Comparison of ENCODE assay signal across 1 cellular context in the genomic region with DNA sequence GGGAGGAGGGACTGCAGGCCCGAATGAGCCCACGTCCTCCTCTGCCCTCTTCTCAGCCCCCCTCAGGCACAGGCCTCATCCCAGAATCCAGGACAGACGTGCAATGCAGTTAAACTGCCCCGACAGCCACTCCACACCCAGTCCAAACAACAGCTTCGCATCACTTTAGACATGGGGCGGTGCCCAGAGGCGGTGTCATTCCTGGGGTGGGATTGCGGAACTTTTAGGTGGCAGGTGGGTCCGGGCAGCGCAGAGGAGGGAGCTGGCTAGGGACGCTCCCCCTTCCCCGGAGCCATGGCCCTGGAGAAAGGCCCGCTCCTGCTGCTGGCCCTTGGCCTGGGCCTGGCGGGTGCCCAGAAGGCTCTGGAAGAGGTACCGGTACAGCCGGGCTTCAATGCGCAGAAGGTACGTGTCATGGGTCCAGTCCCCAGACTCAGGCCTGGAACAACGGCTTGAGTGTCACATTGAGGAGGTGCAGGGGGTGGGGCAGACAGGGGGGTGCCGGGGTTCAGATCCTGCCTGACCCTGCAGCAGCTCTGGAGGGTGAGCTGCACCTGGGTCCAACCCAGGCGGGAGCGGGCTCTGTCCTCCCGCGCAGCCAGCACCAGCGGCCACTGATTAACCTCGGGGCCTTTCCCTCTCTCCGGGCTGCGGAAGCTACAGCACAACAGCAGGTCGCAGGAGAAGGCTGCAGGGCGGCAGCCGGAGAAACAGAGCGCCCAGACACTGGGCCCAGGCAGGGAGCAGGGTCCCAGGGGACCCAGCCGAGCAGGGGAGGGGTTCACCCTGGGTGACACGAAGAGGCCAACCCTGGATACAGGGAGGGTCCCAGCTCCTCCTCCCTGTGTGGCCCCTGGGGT.
TF ChIP-seq lines count a peak whose summit lies in the region.

No MANE protein-coding gene starts in this region.

TF ChIP-seq in GM23338, 12 proteins besides CTCF, POLR2A, EP300 and RAD21:
- TF ChIP-seq, protein P1, sequence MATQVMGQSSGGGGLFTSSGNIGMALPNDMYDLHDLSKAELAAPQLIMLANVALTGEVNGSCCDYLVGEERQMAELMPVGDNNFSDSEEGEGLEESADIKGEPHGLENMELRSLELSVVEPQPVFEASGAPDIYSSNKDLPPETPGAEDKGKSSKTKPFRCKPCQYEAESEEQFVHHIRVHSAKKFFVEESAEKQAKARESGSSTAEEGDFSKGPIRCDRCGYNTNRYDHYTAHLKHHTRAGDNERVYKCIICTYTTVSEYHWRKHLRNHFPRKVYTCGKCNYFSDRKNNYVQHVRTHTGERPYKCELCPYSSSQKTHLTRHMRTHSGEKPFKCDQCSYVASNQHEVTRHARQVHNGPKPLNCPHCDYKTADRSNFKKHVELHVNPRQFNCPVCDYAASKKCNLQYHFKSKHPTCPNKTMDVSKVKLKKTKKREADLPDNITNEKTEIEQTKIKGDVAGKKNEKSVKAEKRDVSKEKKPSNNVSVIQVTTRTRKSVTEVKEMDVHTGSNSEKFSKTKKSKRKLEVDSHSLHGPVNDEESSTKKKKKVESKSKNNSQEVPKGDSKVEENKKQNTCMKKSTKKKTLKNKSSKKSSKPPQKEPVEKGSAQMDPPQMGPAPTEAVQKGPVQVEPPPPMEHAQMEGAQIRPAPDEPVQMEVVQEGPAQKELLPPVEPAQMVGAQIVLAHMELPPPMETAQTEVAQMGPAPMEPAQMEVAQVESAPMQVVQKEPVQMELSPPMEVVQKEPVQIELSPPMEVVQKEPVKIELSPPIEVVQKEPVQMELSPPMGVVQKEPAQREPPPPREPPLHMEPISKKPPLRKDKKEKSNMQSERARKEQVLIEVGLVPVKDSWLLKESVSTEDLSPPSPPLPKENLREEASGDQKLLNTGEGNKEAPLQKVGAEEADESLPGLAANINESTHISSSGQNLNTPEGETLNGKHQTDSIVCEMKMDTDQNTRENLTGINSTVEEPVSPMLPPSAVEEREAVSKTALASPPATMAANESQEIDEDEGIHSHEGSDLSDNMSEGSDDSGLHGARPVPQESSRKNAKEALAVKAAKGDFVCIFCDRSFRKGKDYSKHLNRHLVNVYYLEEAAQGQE (IDR thresholded peaks at IDR 0.05; ENCODE audit: unreplicated experiment): no peak
- no peak for TF ChIP-seq ZNF114 (CRISPR knock-in tag; IDR thresholded peaks at IDR 0.05)
- TF ChIP-seq POLR2AphosphoS5 (IDR thresholded peaks at IDR 0.05; ENCODE audit: low read depth): no peak
- no peak for TF ChIP-seq NANOG (IDR thresholded peaks at IDR 0.05; ENCODE audit: borderline replicate concordance)
- TF ChIP-seq, protein P2, sequence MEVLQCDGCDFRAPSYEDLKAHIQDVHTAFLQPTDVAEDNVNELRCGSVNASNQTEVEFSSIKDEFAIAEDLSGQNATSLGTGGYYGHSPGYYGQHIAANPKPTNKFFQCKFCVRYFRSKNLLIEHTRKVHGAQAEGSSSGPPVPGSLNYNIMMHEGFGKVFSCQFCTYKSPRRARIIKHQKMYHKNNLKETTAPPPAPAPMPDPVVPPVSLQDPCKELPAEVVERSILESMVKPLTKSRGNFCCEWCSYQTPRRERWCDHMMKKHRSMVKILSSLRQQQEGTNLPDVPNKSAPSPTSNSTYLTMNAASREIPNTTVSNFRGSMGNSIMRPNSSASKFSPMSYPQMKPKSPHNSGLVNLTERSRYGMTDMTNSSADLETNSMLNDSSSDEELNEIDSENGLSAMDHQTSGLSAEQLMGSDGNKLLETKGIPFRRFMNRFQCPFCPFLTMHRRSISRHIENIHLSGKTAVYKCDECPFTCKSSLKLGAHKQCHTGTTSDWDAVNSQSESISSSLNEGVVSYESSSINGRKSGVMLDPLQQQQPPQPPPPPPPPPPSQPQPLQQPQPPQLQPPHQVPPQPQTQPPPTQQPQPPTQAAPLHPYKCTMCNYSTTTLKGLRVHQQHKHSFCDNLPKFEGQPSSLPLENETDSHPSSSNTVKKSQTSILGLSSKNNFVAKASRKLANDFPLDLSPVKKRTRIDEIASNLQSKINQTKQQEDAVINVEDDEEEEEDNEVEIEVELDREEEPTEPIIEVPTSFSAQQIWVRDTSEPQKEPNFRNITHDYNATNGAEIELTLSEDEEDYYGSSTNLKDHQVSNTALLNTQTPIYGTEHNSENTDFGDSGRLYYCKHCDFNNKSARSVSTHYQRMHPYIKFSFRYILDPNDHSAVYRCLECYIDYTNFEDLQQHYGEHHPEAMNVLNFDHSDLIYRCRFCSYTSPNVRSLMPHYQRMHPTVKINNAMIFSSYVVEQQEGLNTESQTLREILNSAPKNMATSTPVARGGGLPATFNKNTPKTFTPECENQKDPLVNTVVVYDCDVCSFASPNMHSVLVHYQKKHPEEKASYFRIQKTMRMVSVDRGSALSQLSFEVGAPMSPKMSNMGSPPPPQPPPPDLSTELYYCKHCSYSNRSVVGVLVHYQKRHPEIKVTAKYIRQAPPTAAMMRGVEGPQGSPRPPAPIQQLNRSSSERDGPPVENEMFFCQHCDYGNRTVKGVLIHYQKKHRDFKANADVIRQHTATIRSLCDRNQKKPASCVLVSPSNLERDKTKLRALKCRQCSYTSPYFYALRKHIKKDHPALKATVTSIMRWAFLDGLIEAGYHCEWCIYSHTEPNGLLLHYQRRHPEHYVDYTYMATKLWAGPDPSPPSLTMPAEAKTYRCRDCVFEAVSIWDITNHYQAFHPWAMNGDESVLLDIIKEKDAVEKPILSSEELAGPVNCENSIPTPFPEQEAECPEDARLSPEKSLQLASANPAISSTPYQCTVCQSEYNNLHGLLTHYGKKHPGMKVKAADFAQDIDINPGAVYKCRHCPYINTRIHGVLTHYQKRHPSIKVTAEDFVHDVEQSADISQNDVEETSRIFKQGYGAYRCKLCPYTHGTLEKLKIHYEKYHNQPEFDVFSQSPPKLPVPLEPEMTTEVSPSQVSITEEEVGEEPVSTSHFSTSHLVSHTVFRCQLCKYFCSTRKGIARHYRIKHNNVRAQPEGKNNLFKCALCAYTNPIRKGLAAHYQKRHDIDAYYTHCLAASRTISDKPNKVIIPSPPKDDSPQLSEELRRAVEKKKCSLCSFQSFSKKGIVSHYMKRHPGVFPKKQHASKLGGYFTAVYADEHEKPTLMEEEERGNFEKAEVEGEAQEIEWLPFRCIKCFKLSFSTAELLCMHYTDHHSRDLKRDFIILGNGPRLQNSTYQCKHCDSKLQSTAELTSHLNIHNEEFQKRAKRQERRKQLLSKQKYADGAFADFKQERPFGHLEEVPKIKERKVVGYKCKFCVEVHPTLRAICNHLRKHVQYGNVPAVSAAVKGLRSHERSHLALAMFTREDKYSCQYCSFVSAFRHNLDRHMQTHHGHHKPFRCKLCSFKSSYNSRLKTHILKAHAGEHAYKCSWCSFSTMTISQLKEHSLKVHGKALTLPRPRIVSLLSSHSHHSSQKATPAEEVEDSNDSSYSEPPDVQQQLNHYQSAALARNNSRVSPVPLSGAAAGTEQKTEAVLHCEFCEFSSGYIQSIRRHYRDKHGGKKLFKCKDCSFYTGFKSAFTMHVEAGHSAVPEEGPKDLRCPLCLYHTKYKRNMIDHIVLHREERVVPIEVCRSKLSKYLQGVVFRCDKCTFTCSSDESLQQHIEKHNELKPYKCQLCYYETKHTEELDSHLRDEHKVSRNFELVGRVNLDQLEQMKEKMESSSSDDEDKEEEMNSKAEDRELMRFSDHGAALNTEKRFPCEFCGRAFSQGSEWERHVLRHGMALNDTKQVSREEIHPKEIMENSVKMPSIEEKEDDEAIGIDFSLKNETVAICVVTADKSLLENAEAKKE (CRISPR knock-in tag; IDR thresholded peaks at IDR 0.05): no peak
- no peak for TF ChIP-seq CREB1 (CRISPR knock-in tag; IDR thresholded peaks at IDR 0.05; ENCODE audit: low read depth)
- no peak for TF ChIP-seq EZH2 (IDR thresholded peaks at IDR 0.05; ENCODE audit: low read depth, unreplicated experiment)
- TF ChIP-seq JUNB (IDR thresholded peaks at IDR 0.05; ENCODE audit: unreplicated experiment): no peak
- TF ChIP-seq STAT1 (IDR thresholded peaks at IDR 0.05; ENCODE audit: unreplicated experiment): no peak
- TF ChIP-seq EZH2phosphoT487 (IDR thresholded peaks at IDR 0.05; ENCODE audit: unreplicated experiment): no peak
- no peak for TF ChIP-seq ZNF331 (CRISPR knock-in tag; IDR thresholded peaks at IDR 0.05; ENCODE audit: low read depth)
- no peak for TF ChIP-seq ETS1 (IDR thresholded peaks at IDR 0.05)
